29 cellular contexts compared by ENCODE assay signal in genomic region chrY:19290925-19291324, GRCh38.
"Had no signal": no experiment of that assay in that cellular context is flagged by ENCODE, and none has a peak within 500 bp of the region (broad histone marks: within the 10 kb centered on the region; RNA-seq: fewer than 3 reads in every experiment).

No MANE protein-coding gene starts in this region.

- H2AFZ ChIP-seq: neural progenitor cell, parathyroid adenoma had no signal

- ATAC-seq: natural killer cell; psoas muscle; right cardiac atrium; right lobe of liver; stimulated activated effector memory CD8-positive, alpha-beta T cell treated with anti-CD3 and anti-CD28 coated beads, Interleukin-12 subunit alpha, Interleukin-12 subunit beta, amount 100 ng/mL, for 72 hours; stimulated activated naive B cell treated with anti-CD40 and anti-IgM and Interleukin-4, amounts not matched to agents 10 μg/mL and 1 μg/mL and 100 μg/mL, for 72 hours had no signal

- H3K27me3 ChIP-seq: neural progenitor cell, ovary, right lobe of liver, sigmoid colon, stomach, thyroid gland, tibial nerve, upper lobe of left lung, vagina had no signal

- H3K4me3 Mint-ChIP-seq: natural killer cell; nephron; neural progenitor cell; stimulated activated effector memory CD8-positive, alpha-beta T cell treated with anti-CD3 and anti-CD28 coated beads, Interleukin-12 subunit alpha, Interleukin-12 subunit beta, amount 100 ng/mL, for 72 hours; stimulated activated naive B cell treated with anti-CD40 and anti-IgM and Interleukin-4, amounts not matched to agents 10 μg/mL and 1 μg/mL and 100 μg/mL, for 72 hours; stimulated activated naive CD8-positive, alpha-beta T cell treated with anti-CD3 and anti-CD28 coated beads, Interleukin-15, Interleukin-2, amounts not matched to agents 100 ng/mL and 50 ng/mL, for 24 hours had no signal

- H3K9me3 ChIP-seq: ovary, psoas muscle, right lobe of liver, sigmoid colon, stomach, thoracic aorta, thyroid gland, tibial nerve, upper lobe of left lung, vagina had no signal

- H3K27me3 Mint-ChIP-seq: progenitor cell of endocrine pancreas; stimulated activated naive CD8-positive, alpha-beta T cell treated with anti-CD3 and anti-CD28 coated beads, Interleukin-15, Interleukin-2, amounts not matched to agents 100 ng/mL and 50 ng/mL, for 24 hours had no signal

- H3K4me1 Mint-ChIP-seq: natural killer cell; nephron; neural progenitor cell; stimulated activated effector memory CD8-positive, alpha-beta T cell treated with anti-CD3 and anti-CD28 coated beads, Interleukin-12 subunit alpha, Interleukin-12 subunit beta, amount 100 ng/mL, for 72 hours; stimulated activated naive B cell treated with anti-CD40 and anti-IgM and Interleukin-4, amounts not matched to agents 10 μg/mL and 1 μg/mL and 100 μg/mL, for 72 hours had no signal

- H3K36me3 Mint-ChIP-seq: natural killer cell; neural progenitor cell; stimulated activated effector memory CD8-positive, alpha-beta T cell treated with anti-CD3 and anti-CD28 coated beads, Interleukin-12 subunit alpha, Interleukin-12 subunit beta, amount 100 ng/mL, for 72 hours; stimulated activated naive B cell treated with anti-CD40 and anti-IgM and Interleukin-4, amounts not matched to agents 10 μg/mL and 1 μg/mL and 100 μg/mL, for 72 hours had no signal

- FAIRE-seq: small intestine, urothelium cell line had no signal

- H3K79me2 ChIP-seq: parathyroid adenoma had no signal

- H3K27ac Mint-ChIP-seq: natural killer cell; nephron; neural progenitor cell; progenitor cell of endocrine pancreas; stimulated activated effector memory CD8-positive, alpha-beta T cell treated with anti-CD3 and anti-CD28 coated beads, Interleukin-12 subunit alpha, Interleukin-12 subunit beta, amount 100 ng/mL, for 72 hours; stimulated activated naive B cell treated with anti-CD40 and anti-IgM and Interleukin-4, amounts not matched to agents 10 μg/mL and 1 μg/mL and 100 μg/mL, for 72 hours; stimulated activated naive CD8-positive, alpha-beta T cell treated with anti-CD3 and anti-CD28 coated beads, Interleukin-15, Interleukin-2, amounts not matched to agents 100 ng/mL and 50 ng/mL, for 24 hours had no signal

- H3K9ac ChIP-seq: neural progenitor cell, parathyroid adenoma had no signal

- H3K4me3 ChIP-seq: neural progenitor cell, ovary, psoas muscle, right lobe of liver, sigmoid colon, stomach, thoracic aorta, thyroid gland, tibial nerve, upper lobe of left lung, vagina had no signal

- H3K36me3 ChIP-seq: neural progenitor cell, ovary, right lobe of liver, sigmoid colon, stomach, thoracic aorta, thyroid gland, tibial nerve, upper lobe of left lung, vagina had no signal

- DNase-seq: natural killer cell; occipital lobe; ovary; posterior cingulate gyrus; psoas muscle; right cardiac atrium; right lobe of liver; sigmoid colon; small intestine; stimulated activated CD4-positive, alpha-beta T cell treated with anti-CD3 and anti-CD28 coated beads, Interleukin-15, amount 100 ng/mL, for 24 hours; stimulated activated CD4-positive, alpha-beta T cell treated with anti-CD3 and anti-CD28 coated beads, Interleukin-2, amount 100 ng/mL, for 24 hours; stimulated activated CD4-positive, alpha-beta T cell treated with anti-CD3 and anti-CD28 coated beads, Interleukin-2, amount 100 ng/mL, for 48 hours; stimulated activated CD4-positive, alpha-beta T cell treated with anti-CD3 and anti-CD28 coated beads, Interleukin-4, amount 100 ng/mL, for 24 hours; stimulated activated naive B cell treated with anti-CD40 and anti-IgM and Interleukin-4, amounts not matched to agents 10 μg/mL and 1 μg/mL and 100 μg/mL, for 72 hours; stimulated activated naive CD4-positive, alpha-beta T cell treated with Interleukin-2 at 50 U/mL for 16 hours; stomach; thyroid gland; trophoblast cell; upper lobe of left lung had no signal

- H3K9me3 Mint-ChIP-seq: nephron; neural progenitor cell; stimulated activated effector memory CD8-positive, alpha-beta T cell treated with anti-CD3 and anti-CD28 coated beads, Interleukin-12 subunit alpha, Interleukin-12 subunit beta, amount 100 ng/mL, for 72 hours; stimulated activated naive CD8-positive, alpha-beta T cell treated with anti-CD3 and anti-CD28 coated beads, Interleukin-15, Interleukin-2, amounts not matched to agents 100 ng/mL and 50 ng/mL, for 24 hours had no signal

- H3K4me1 ChIP-seq: neural progenitor cell, parathyroid adenoma, psoas muscle, right lobe of liver, sigmoid colon, stomach, thyroid gland, tibial nerve, upper lobe of left lung, vagina had no signal

- H3K4me2 ChIP-seq: neural progenitor cell had no signal

- H3K27ac ChIP-seq: neural progenitor cell, ovary, parathyroid adenoma, psoas muscle, right lobe of liver, sigmoid colon, stomach, thoracic aorta, thyroid gland, tibial nerve, upper lobe of left lung, vagina had no signal
